Comparison of ENCODE assay signal across 23 cellular contexts in genomic region chr7:132815696-132816334, GRCh38.
DNase-seq lines count a peak whose midpoint lies in the region; ATAC-seq, FAIRE-seq and TF ChIP-seq lines count a peak whose summit lies in the region.
"Had no signal": no experiment of that assay in that cellular context is flagged by ENCODE, and none has a peak within 500 bp of the region (broad histone marks: within the 10 kb centered on the region; RNA-seq: fewer than 3 reads in every experiment).

No MANE protein-coding gene starts in this region.

- H3K9me3 ChIP-seq in HUES64 (ENCODE audit: insufficient read depth, low read depth, low read length), result no peaks in the 10 kb centered on the region
- H3K9me3 ChIP-seq: tibial nerve had no signal

- WGBS in HUES64, result 83% methylated on average over 5 of the region's 6 CpGs

- peaks cover 15% of the 10 kb centered on the region; the same call in 1 of the 2 replicates for H3K4me1 ChIP-seq in HUES64 (ENCODE audit: insufficient read depth, low read length)
- H3K4me1 ChIP-seq: tibial nerve had no signal

- H3K4me3 ChIP-seq in HUES64 (ENCODE audit: low read length) (no peak overlapping the region), bronchial epithelial cell (ENCODE audit: low read depth, low read length) (no peak overlapping the region), kidney epithelial cell (ENCODE audit: low read depth, low read length) (no peak overlapping the region)
- H3K4me3 ChIP-seq: tibial nerve had no signal

- FAIRE-seq in bronchial epithelial cell (lab: Jason Lieb, UNC), result no peak
- FAIRE-seq: HepG2 had no signal

- no peak overlapping the region for H3K27ac Mint-ChIP-seq in activated naive CD4-positive, alpha-beta T cell treated with anti-CD3 and anti-CD28 coated beads, Interleukin-2, amount 50 U/mL, for 72 hours
- H3K27ac Mint-ChIP-seq: activated naive CD4-positive, alpha-beta T cell treated with anti-CD3 and anti-CD28 coated beads, Interleukin-2, amount 10 ng/mL, durations not matched to agents 7 days and 5 days; naive B cell; T-cell had no signal

- no peaks in the 10 kb centered on the region for H3K36me3 ChIP-seq in HUES64 (ENCODE audit: insufficient read depth, low read length)
- H3K36me3 ChIP-seq in bronchial epithelial cell (ENCODE audit: control insufficient read depth, insufficient read depth, low read length), result no peaks in the 10 kb centered on the region
- no peaks in the 10 kb centered on the region for H3K36me3 ChIP-seq in kidney epithelial cell (ENCODE audit: control insufficient read depth, insufficient read depth, low read length)
- H3K36me3 ChIP-seq: tibial nerve had no signal

- in situ Hi-C loops in Caki2 (cut with HindIII; ENCODE audit: low pct_unique_long_range_greater_than_20kb, low sequenced_read_pairs), result no loop called here

- TF ChIP-seq CTCF in bronchial epithelial cell (IDR thresholded peaks at IDR 0.05; ENCODE audit: insufficient read depth, low read length, severe bottlenecking) (no peak), kidney epithelial cell (IDR thresholded peaks at IDR 0.05; ENCODE audit: insufficient read depth, low read length, poor library complexity, severe bottlenecking) (no peak)

- peak; percentile 39 for DNase-seq in Caki2 (ENCODE audit: low read depth)
- peak; percentile 20 for DNase-seq in bronchial epithelial cell (ENCODE audit: low read depth)
- DNase-seq in kidney epithelial cell (ENCODE audit: low read depth), result peak; percentile 14
- DNase-seq in D341Med (ENCODE audit: low spot score), result no peak
- no peak for DNase-seq in GM19238 (ENCODE audit: insufficient read length, low spot score)
- DNase-seq in activated naive CD4-positive, alpha-beta T cell treated with anti-CD3 and anti-CD28 coated beads, Interleukin-2, amount 50 U/mL, for 72 hours (ENCODE audit: low spot score in 2 of 2), result no peak
- no peak for DNase-seq in NOMO-1 treated with dmso at 0.1 percent for 144 hours (lab: John Stamatoyannopoulos, UW; ENCODE audit: unreplicated experiment)
- DNase-seq: activated CD4-positive, CD25-positive, alpha-beta regulatory T cell; activated CD8-positive, alpha-beta memory T cell treated with anti-CD3 and anti-CD28 coated beads, Interleukin-2, amount 50 U/mL, for 48 hours; activated naive CD4-positive, alpha-beta T cell treated with anti-CD3 and anti-CD28 coated beads, Interleukin-2, amount 10 ng/mL, durations not matched to agents 7 days and 5 days; C1 segment of cervical spinal cord; caudate nucleus; GDM1; head of caudate nucleus; left colon; naive B cell; NCI-H1048; NCI-H510A treated with DMSO at 0.1 percent for 48 hours; T-cell had no signal

- no peak for ATAC-seq in activated naive CD4-positive, alpha-beta T cell treated with anti-CD3 and anti-CD28 coated beads, Interleukin-2, amount 50 U/mL, for 72 hours
- ATAC-seq: HepG2, left colon, Panc1, T-cell had no signal

- H3K36me3 Mint-ChIP-seq in activated naive CD4-positive, alpha-beta T cell treated with anti-CD3 and anti-CD28 coated beads, Interleukin-2, amount 50 U/mL, for 72 hours, result peaks cover 14 to 15% of the 10 kb centered on the region in 2 donors

- H3K9me3 Mint-ChIP-seq in activated naive CD4-positive, alpha-beta T cell treated with anti-CD3 and anti-CD28 coated beads, Interleukin-2, amount 50 U/mL, for 72 hours, result peaks cover 6 to 9% of the 10 kb centered on the region in 2 donors
- H3K9me3 Mint-ChIP-seq: activated naive CD4-positive, alpha-beta T cell treated with anti-CD3 and anti-CD28 coated beads, Interleukin-2, amount 10 ng/mL, durations not matched to agents 7 days and 5 days had no signal

- H3K27me3 ChIP-seq in HUES64 (ENCODE audit: insufficient read depth, low read length), result no peaks in the 10 kb centered on the region
- H3K27me3 ChIP-seq in bronchial epithelial cell (ENCODE audit: control insufficient read depth, insufficient read depth, low read length), result no peaks in the 10 kb centered on the region
- no peaks in the 10 kb centered on the region for H3K27me3 ChIP-seq in kidney epithelial cell (ENCODE audit: control insufficient read depth, insufficient read depth, low read length)
- H3K27me3 ChIP-seq: tibial nerve had no signal

- H3K9ac ChIP-seq in HUES64 (ENCODE audit: low read depth, low read length), result peak overlapping the region; percentile 23; the same call in 1 of the 2 replicates

- H3K27ac ChIP-seq in HUES64 (ENCODE audit: low read depth, low read length), result peak overlapping the region; percentile 46; the same call in 1 of the 2 replicates
- H3K27ac ChIP-seq: tibial nerve had no signal

Comparison
In these comparisons a context has a peak if more than half of its experiments do, and no peak if none do; other contexts are left out.
1. DNase-seq: peak in Caki2 (single experiment), bronchial epithelial cell (single experiment) and kidney epithelial cell (single experiment); none in D341Med (single experiment), GM19238 (single experiment), activated naive CD4-positive, alpha-beta T cell treated with anti-CD3 and anti-CD28 coated beads, Interleukin-2, amount 50 U/mL, for 72 hours (0 of 2) and NOMO-1 treated with dmso at 0.1 percent for 144 hours (single experiment).